7 cellular contexts compared by ENCODE assay signal in the genomic region with DNA sequence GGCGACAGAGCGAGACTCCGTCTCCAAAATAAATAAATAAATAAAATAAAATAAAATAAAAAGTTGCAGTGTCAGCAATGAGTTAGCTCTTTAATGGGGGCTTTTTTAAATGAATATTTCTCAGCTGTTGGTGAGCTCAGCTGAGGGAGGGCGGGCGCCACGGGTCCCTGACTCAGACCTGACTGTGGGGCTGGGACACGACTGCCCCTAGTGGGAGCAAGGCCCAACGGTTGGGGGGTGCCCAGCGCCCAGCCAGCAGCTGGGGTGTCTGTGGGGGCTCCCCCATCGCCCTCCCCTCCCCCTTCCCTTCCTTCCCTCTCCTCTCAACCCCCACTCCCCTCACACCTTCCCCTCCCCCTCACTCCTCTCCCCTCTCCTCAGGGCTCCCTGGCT. TPM values are rescaled to one million over a fixed set of nuclear protein-coding genes. Genes with fewer than 3 reads are reported as not detected.
A peak's percentile ranks its signal among the peaks of the same experiment; 100 is the strongest.
DNase-seq lines count a peak whose midpoint lies in the region; ATAC-seq, FAIRE-seq and TF ChIP-seq lines count a peak whose summit lies in the region.

No MANE protein-coding gene starts in this region.

- H3K4me1 ChIP-seq in GM23248 (ENCODE audit: insufficient read depth), result no peaks in the 10 kb centered on the region
- peaks cover 10 to 22% (median 20%) of the 10 kb centered on the region in 4 donors for H3K4me1 ChIP-seq in Peyer's patch
- peaks cover 49% of the 10 kb centered on the region for H3K4me1 ChIP-seq in HepG2 (ENCODE audit: insufficient read depth, low read length)

- TF ChIP-seq POLR2A in Peyer's patch (IDR thresholded peaks at IDR 0.05) (no peak), HepG2 (IDR thresholded peaks at IDR 0.05; ENCODE audit: insufficient read depth in 1 of 2, low read depth in 2 of 2, low read length in 2 of 2) (no peak)

- no peak overlapping the region for H3K27ac ChIP-seq in GM23248
- no peak overlapping the region for H3K27ac ChIP-seq in Peyer's patch
- no peak overlapping the region for H3K27ac ChIP-seq in HepG2 (ENCODE audit: extremely low read length, insufficient read depth, low read length)

- TF ChIP-seq EP300 in HepG2 (IDR thresholded peaks at IDR 0.05; ENCODE audit: low read depth in 2 of 2, low read length in 2 of 2), result no peak
- TF ChIP-seq EP300 in HepG2 (CRISPR knock-in tag; IDR thresholded peaks at IDR 0.05; ENCODE audit: borderline replicate concordance), result no peak

- H3K36me3 ChIP-seq in GM23248 (ENCODE audit: low read depth), result no peaks in the 10 kb centered on the region
- H3K36me3 ChIP-seq in Peyer's patch, result no peaks in the 10 kb centered on the region
- no peaks in the 10 kb centered on the region for H3K36me3 ChIP-seq in HepG2 (replicated peaks in 1 of 2; ENCODE audit: control insufficient read depth in 1 of 2, insufficient read depth in 2 of 2, low read length in 2 of 2)

- H3K9me3 ChIP-seq in GM23248 (ENCODE audit: low read depth), result no peaks in the 10 kb centered on the region
- no peaks in the 10 kb centered on the region for H3K9me3 ChIP-seq in Peyer's patch
- no peaks in the 10 kb centered on the region for H3K9me3 ChIP-seq in HepG2 (ENCODE audit: low read length)

- POLR2A ChIA-PET in HepG2 (lab: Yijun Ruan, JAX), result no interaction called here

- no peaks in the 10 kb centered on the region for H3K9me2 ChIP-seq in GM23248 (ENCODE audit: insufficient read depth)

- CTCF ChIA-PET in HepG2 (lab: Yijun Ruan, JAX; ENCODE audit: low intra/inter-chr PET ratio, low total read pairs), result interaction anchor here (1.2 kb wide), 1 partner anchor 56 kb away, joined by 4 read pairs; no protein-coding TSS in a partner anchor

- H3F3A ChIP-seq in GM23248 (ENCODE audit: insufficient read depth), result no peaks in the 10 kb centered on the region

- DNase-seq in GM23248, result peak; percentile 86
- DNase-seq in Peyer's patch, result peak; percentile 68 to 83 (median 72)
- DNase-seq in activated T-helper 1 cell treated with anti-CD3 and anti-CD28 coated beads, Interleukin-2, amount 50 U/mL, for 16 hours (ENCODE audit: low read depth in 1 of 2, low spot score in 1 of 2), result peak; percentile 34 to 57
- DNase-seq in HepG2 (ENCODE audit: low spot score), result no peak
- DNase-seq in stimulated activated naive CD8-positive, alpha-beta T cell treated with anti-CD3 and anti-CD28 coated beads, Interleukin-15, Interleukin-2, amounts not matched to agents 100 U/mL and 50 U/mL, for 24 hours, result peak; percentile 82
- no peak for DNase-seq in DMS79 (lab: John Stamatoyannopoulos, UW)
- no peak for DNase-seq in G401 (ENCODE audit: low spot score)

- in situ Hi-C loops in GM23248 (cut with MboI) (no loop called here), HepG2 (cut with HindIII; ENCODE audit: extremely low pct_ligation_motif_present, low pct_unique_long_range_greater_than_20kb) (no loop called here), G401 (cut with HindIII; ENCODE audit: low sequenced_read_pairs) (no loop called here)

- 0 out of 3 replicates have a peak, but pooled peaks have one; percentile 15 for ATAC-seq in HepG2
- ATAC-seq in stimulated activated naive CD8-positive, alpha-beta T cell treated with anti-CD3 and anti-CD28 coated beads, Interleukin-15, Interleukin-2, amounts not matched to agents 100 U/mL and 50 U/mL, for 24 hours, result peak; percentile 36

- 18 to 31% methylated on average over 7 to 10 of the region's 10 CpGs for WGBS in GM23248 (ENCODE audit: low coverage in 1 of 2, low lambda C conversion rate in 2 of 2, missing lambda C conversion rate in 2 of 2), 2 experiments
- 23% methylated on average over 9 of the region's 10 CpGs for WGBS in HepG2 (ENCODE audit: low lambda C conversion rate)

- no peak for FAIRE-seq in HepG2 (lab: Jason Lieb, UNC)

- H2AFZ ChIP-seq in GM23248, result no peak overlapping the region
- H2AFZ ChIP-seq in HepG2 (ENCODE audit: low read length), result no peak overlapping the region

- no peaks in the 10 kb centered on the region for H3K27me3 ChIP-seq in GM23248 (replicated peaks; ENCODE audit: insufficient read depth)
- no peaks in the 10 kb centered on the region for H3K27me3 ChIP-seq in Peyer's patch
- no peaks in the 10 kb centered on the region; a peak in 4 of 5 replicates for H3K27me3 ChIP-seq in HepG2 (ENCODE audit: control insufficient read depth in 1 of 2, insufficient read depth in 2 of 2, low read length in 2 of 2)

- intact Hi-C loops in HepG2 (cut with micrococcal nuclease; ENCODE audit: unreplicated experiment), result no loop called here

- BruUV-seq in HepG2 (replicated peaks; lab: Mats Ljungman, UMichigan), result no TSS peak

- TF ChIP-seq CTCF in Peyer's patch (IDR thresholded peaks at IDR 0.05) (peak in 5 of 6 experiments; percentile 36 to 62 (median 45)), HepG2 (CRISPR knock-in tag; IDR thresholded peaks at IDR 0.05) (peak; percentile 64)

- TF ChIP-seq RAD21 in HepG2 (CRISPR knock-in tag; IDR thresholded peaks at IDR 0.05), result no peak

- H4K20me1 ChIP-seq in GM23248 (ENCODE audit: insufficient read depth) (no peaks in the 10 kb centered on the region), HepG2 (ENCODE audit: insufficient read depth, low read length) (no peaks in the 10 kb centered on the region)

- no peak overlapping the region for H3K4me2 ChIP-seq in GM23248 (ENCODE audit: unreplicated experiment)
- H3K4me2 ChIP-seq in HepG2 (ENCODE audit: low read depth, low read length), result no peak overlapping the region

- no peak overlapping the region for H3K4me3 ChIP-seq in GM23248
- H3K4me3 ChIP-seq in Peyer's patch, result no peak overlapping the region
- H3K4me3 ChIP-seq in HepG2 (replicated peaks in 1 of 3; ENCODE audit: insufficient read depth in 1 of 3, low read depth in 2 of 3, low read length in 3 of 3), result no peak overlapping the region

- H3K9ac ChIP-seq in GM23248, result no peak overlapping the region
- no peak overlapping the region for H3K9ac ChIP-seq in HepG2 (ENCODE audit: insufficient read depth, low read depth, low read length)

- no peaks in the 10 kb centered on the region for H3K79me2 ChIP-seq in GM23248 (ENCODE audit: insufficient read depth)
- no peaks in the 10 kb centered on the region for H3K79me2 ChIP-seq in HepG2 (ENCODE audit: insufficient read depth, low read length)

TF ChIP-seq in HepG2, 621 proteins besides CTCF, POLR2A, EP300 and RAD21 (continues in another document):
- TF ChIP-seq NFIB (CRISPR knock-in tag; IDR thresholded peaks at IDR 0.05; ENCODE audit: borderline replicate concordance) (no peak), MAFF (IDR thresholded peaks at IDR 0.05; ENCODE audit: low read depth, low read length) (peak; percentile 50; the same call in 1 of the 2 replicates), FOSL2 (CRISPR knock-in tag; IDR thresholded peaks at IDR 0.05) (0 out of 2 replicates have a peak, but pooled peaks have one; percentile 21)
- TF ChIP-seq, protein P1, sequence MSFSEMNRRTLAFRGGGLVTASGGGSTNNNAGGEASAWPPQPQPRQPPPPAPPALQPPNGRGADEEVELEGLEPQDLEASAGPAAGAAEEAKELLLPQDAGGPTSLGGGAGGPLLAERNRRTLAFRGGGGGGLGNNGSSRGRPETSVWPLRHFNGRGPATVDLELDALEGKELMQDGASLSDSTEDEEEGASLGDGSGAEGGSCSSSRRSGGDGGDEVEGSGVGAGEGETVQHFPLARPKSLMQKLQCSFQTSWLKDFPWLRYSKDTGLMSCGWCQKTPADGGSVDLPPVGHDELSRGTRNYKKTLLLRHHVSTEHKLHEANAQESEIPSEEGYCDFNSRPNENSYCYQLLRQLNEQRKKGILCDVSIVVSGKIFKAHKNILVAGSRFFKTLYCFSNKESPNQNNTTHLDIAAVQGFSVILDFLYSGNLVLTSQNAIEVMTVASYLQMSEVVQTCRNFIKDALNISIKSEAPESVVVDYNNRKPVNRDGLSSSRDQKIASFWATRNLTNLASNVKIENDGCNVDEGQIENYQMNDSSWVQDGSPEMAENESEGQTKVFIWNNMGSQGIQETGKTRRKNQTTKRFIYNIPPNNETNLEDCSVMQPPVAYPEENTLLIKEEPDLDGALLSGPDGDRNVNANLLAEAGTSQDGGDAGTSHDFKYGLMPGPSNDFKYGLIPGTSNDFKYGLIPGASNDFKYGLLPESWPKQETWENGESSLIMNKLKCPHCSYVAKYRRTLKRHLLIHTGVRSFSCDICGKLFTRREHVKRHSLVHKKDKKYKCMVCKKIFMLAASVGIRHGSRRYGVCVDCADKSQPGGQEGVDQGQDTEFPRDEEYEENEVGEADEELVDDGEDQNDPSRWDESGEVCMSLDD (CRISPR knock-in tag; IDR thresholded peaks at IDR 0.05; ENCODE audit: borderline replicate concordance), result peak; percentile 37; the same call in 1 of the 2 replicates

RNA-seq across cellular contexts. Expression of a gene that starts 46.6 kb away (rescaled TPM):
- 2.4 and 5.8 TPM in 2 replicates for total RNA-seq in GM23248 (2014; rRNA removed; shearing (Covaris generic))
- polyA plus RNA-seq in GM23248 (2016; fragmentation: Nextera tagmentation; extraction: Ambion mirVana) (0.66 TPM in 2 replicates), HepG2 (2011; rRNA removed) (2.3 and 3.7 TPM in 2 replicates)
- total RNA-seq in Peyer's patch (10 to 100 TPM; 11.4 to 19.2 (median 15.1) TPM), HepG2 (2016; rRNA removed; fragmentation: Illumina TruSeq; extraction: Trizol) (3.5 and 4.7 TPM in 2 replicates)
- 1.3 and 1.8 TPM in 2 replicates for total RNA-seq in HepG2 (2016; cell fraction: cytosol; rRNA removed; fragmentation: Illumina TruSeq; extraction: Trizol; ENCODE audit: low read depth)
- 3.2 and 5.1 TPM in 2 replicates for total RNA-seq in HepG2 (2016; cell fraction: insoluble cytoplasmic fraction; rRNA removed; fragmentation: Illumina TruSeq; extraction: Trizol)
- 3.2 and 3.7 TPM in 2 replicates for total RNA-seq in HepG2 (2016; cell fraction: membrane; rRNA removed; fragmentation: Illumina TruSeq; extraction: Trizol)
- total RNA-seq in HepG2 (2016; cell fraction: nucleus; rRNA removed; fragmentation: Illumina TruSeq; extraction: Trizol), result 2.9 and 3.1 TPM in 2 replicates
- polyA plus RNA-seq in HepG2 (2011; cell fraction: cytosol; rRNA removed), result 3.1 and 4.4 TPM in 2 replicates
- polyA plus RNA-seq in HepG2 (2011; cell fraction: nucleus; rRNA removed), result 12.7 and 14.5 TPM in 2 replicates
- polyA plus RNA-seq in HepG2 (2012), result 2.3 and 4.1 TPM in 2 replicates
- polyA plus RNA-seq in HepG2 (2016; cell fraction: cytosol; fragmentation: Illumina TruSeq; extraction: Trizol; ENCODE audit: low read depth), result 1.2 and 1.3 TPM in 2 replicates
- polyA plus RNA-seq in HepG2 (2016; cell fraction: insoluble cytoplasmic fraction; fragmentation: Illumina TruSeq; extraction: Trizol; ENCODE audit: low read depth), result 2.8 and 3.2 TPM in 2 replicates
- 2.2 and 2.3 TPM in 2 replicates for polyA plus RNA-seq in HepG2 (2016; cell fraction: membrane; fragmentation: Illumina TruSeq; extraction: Trizol; ENCODE audit: low read depth)
- 5.4 and 5.6 TPM in 2 replicates for polyA plus RNA-seq in HepG2 (2016; cell fraction: nucleus; fragmentation: Illumina TruSeq; extraction: Trizol; ENCODE audit: insufficient read depth, low read depth)
- polyA minus RNA-seq in HepG2 (2011; rRNA and poly(A)+ RNA removed; ENCODE audit: low replicate concordance), result 3.9 and 6.3 TPM in 2 replicates
- polyA minus RNA-seq in HepG2 (2011; cell fraction: cytosol; rRNA and poly(A)+ RNA removed), result 4.8 and 5.9 TPM in 2 replicates
- polyA minus RNA-seq in HepG2 (2011; cell fraction: nucleus; rRNA and poly(A)+ RNA removed), result 2.7 and 3.5 TPM in 2 replicates
- total RNA-seq in G401 (2014; rRNA removed; shearing (Covaris generic)), result 24.5 and 27.6 TPM in 2 replicates

Comparison
In these comparisons a context has a peak if more than half of its experiments do, and no peak if none do; other contexts are left out.
1. DNase-seq: peak in GM23248 (single experiment), Peyer's patch (3 of 3), activated T-helper 1 cell treated with anti-CD3 and anti-CD28 coated beads, Interleukin-2, amount 50 U/mL, for 16 hours (2 of 2) and stimulated activated naive CD8-positive, alpha-beta T cell treated with anti-CD3 and anti-CD28 coated beads, Interleukin-15, Interleukin-2, amounts not matched to agents 100 U/mL and 50 U/mL, for 24 hours (single experiment); none in HepG2 (single experiment), DMS79 (single experiment) and G401 (single experiment).